10 cellular contexts compared by ENCODE assay signal in genomic region chr1:115184260-115184950, GRCh38.
A peak's percentile ranks its signal among the peaks of the same experiment; 100 is the strongest.
DNase-seq lines count a peak whose midpoint lies in the region; TF ChIP-seq lines count a peak whose summit lies in the region.
"Had no signal": no experiment of that assay in that cellular context is flagged by ENCODE, and none has a peak within 500 bp of the region (broad histone marks: within the 10 kb centered on the region; RNA-seq: fewer than 3 reads in every experiment).

No MANE protein-coding gene starts in this region.

- H3K4me3 ChIP-seq in OCI-LY7 (ENCODE audit: low read depth, low read length, poor library complexity, severe bottlenecking) (no peak overlapping the region), endocrine pancreas (ENCODE audit: control insufficient read depth, insufficient read depth, low read length) (peak overlapping the region; percentile 41), smooth muscle cell (no peak overlapping the region)

- no peak overlapping the region for H3K9ac ChIP-seq in endocrine pancreas (ENCODE audit: control insufficient read depth, insufficient read depth, low read length)
- no peak overlapping the region for H3K9ac ChIP-seq in smooth muscle cell (ENCODE audit: low read depth)

- TF ChIP-seq CTCF in OCI-LY7 (conservative IDR thresholded peaks at IDR 0.05; ENCODE audit: low read length), result no peak
- TF ChIP-seq CTCF in smooth muscle cell (IDR thresholded peaks at IDR 0.05; ENCODE audit: borderline replicate concordance, insufficient read depth, poor library complexity, severe bottlenecking), result no peak
- no peak for TF ChIP-seq CTCF in GM10266 (IDR thresholded peaks at IDR 0.05; ENCODE audit: control insufficient read depth, insufficient read depth, low read depth, missing control alignments)

- H4K20me1 ChIP-seq in OCI-LY7 (ENCODE audit: insufficient read depth, low read length), result no peaks in the 10 kb centered on the region
- H4K20me1 ChIP-seq in smooth muscle cell (ENCODE audit: low read depth), result no peaks in the 10 kb centered on the region

- DNase-seq in NCI-H1417 (lab: John Stamatoyannopoulos, UW) (peak in 2 of 3 experiments; percentile 23 to 46), NCI-H1417 treated with DMSO at 0.1 percent for 48 hours (lab: John Stamatoyannopoulos, UW) (no peak), OCI-LY7 (ENCODE audit: low spot score) (no peak), smooth muscle cell (lab: John Stamatoyannopoulos, UW; ENCODE audit: unreplicated experiment) (no peak), NCI-H748 treated with DMSO at 0.1 percent for 48 hours (lab: John Stamatoyannopoulos, UW) (no peak), GM10266 (ENCODE audit: extremely low spot score) (no peak), head of caudate nucleus (no peak)
- DNase-seq: H7 had no signal

- CTCF ChIA-PET in OCI-LY7 (lab: Charles Lee; ENCODE audit: unreplicated experiment), result no interaction called here

- H3K27ac ChIP-seq in OCI-LY7 (ENCODE audit: low read depth, low read length, poor library complexity, severe bottlenecking) (no peak overlapping the region), smooth muscle cell (ENCODE audit: low read depth) (peak overlapping the region; percentile 33)
- H3K27ac ChIP-seq: neutrophil had no signal

- H3F3A ChIP-seq in smooth muscle cell (ENCODE audit: low read depth), result peaks cover 5% of the 10 kb centered on the region

- H3K36me3 ChIP-seq in OCI-LY7 (ENCODE audit: insufficient read depth, low read length), result no peaks in the 10 kb centered on the region
- no peaks in the 10 kb centered on the region for H3K36me3 ChIP-seq in endocrine pancreas (ENCODE audit: control insufficient read depth, insufficient read depth, low read length)
- H3K36me3 ChIP-seq in smooth muscle cell (ENCODE audit: low read depth), result no peaks in the 10 kb centered on the region
- H3K36me3 ChIP-seq: neutrophil had no signal

- WGBS in smooth muscle cell (ENCODE audit: low lambda C conversion rate), result 77% methylated on average over 5 of the region's 5 CpGs

- POLR2A ChIA-PET in OCI-LY7 (lab: Charles Lee), result no interaction called here

- H3K4me1 ChIP-seq in OCI-LY7 (ENCODE audit: insufficient read depth, low read length, poor library complexity, severe bottlenecking) (no peaks in the 10 kb centered on the region), endocrine pancreas (ENCODE audit: control insufficient read depth, insufficient read depth, low read length) (no peaks in the 10 kb centered on the region), smooth muscle cell (ENCODE audit: low read depth) (no peaks in the 10 kb centered on the region)

- H3K27me3 ChIP-seq in endocrine pancreas (ENCODE audit: control insufficient read depth, insufficient read depth, low read length), result no peaks in the 10 kb centered on the region
- H3K27me3 ChIP-seq in smooth muscle cell (ENCODE audit: low read depth), result no peaks in the 10 kb centered on the region
- H3K27me3 ChIP-seq: neutrophil had no signal

- intact Hi-C loops in OCI-LY7 (cut with micrococcal nuclease; ENCODE audit: unreplicated experiment) (no loop called here), head of caudate nucleus (cut with DNase I) (no loop called here)

- H3K9me3 ChIP-seq in OCI-LY7 (ENCODE audit: low read length) (no peaks in the 10 kb centered on the region), endocrine pancreas (ENCODE audit: control insufficient read depth, low read length) (no peaks in the 10 kb centered on the region), smooth muscle cell (replicated peaks; ENCODE audit: low read depth) (no peaks in the 10 kb centered on the region)
- H3K9me3 ChIP-seq: neutrophil had no signal

- H3K79me2 ChIP-seq in OCI-LY7 (ENCODE audit: insufficient read depth, low read depth, low read length) (no peaks in the 10 kb centered on the region), smooth muscle cell (ENCODE audit: low read depth) (no peaks in the 10 kb centered on the region)

- H2AFZ ChIP-seq in OCI-LY7 (ENCODE audit: low read length), result peak overlapping the region; percentile 61; the same call in 1 of the 2 replicates
- H2AFZ ChIP-seq in smooth muscle cell (ENCODE audit: low read depth), result no peak overlapping the region

- no peaks in the 10 kb centered on the region for H3K9me2 ChIP-seq in OCI-LY7 (ENCODE audit: insufficient read depth, low read length)

- H3K4me2 ChIP-seq in OCI-LY7 (ENCODE audit: low read length) (peak overlapping the region; percentile 40; the same call in 1 of the 2 replicates), smooth muscle cell (no peak overlapping the region)

- BruUV-seq in OCI-LY7 (replicated peaks; lab: Mats Ljungman, UMichigan), result no TSS peak

Comparison
In these comparisons a context has a peak if more than half of its experiments do, and no peak if none do; other contexts are left out.
1. DNase-seq: peak in NCI-H1417 (2 of 3); none in NCI-H1417 treated with DMSO at 0.1 percent for 48 hours (single experiment), OCI-LY7 (single experiment), smooth muscle cell (single experiment), NCI-H748 treated with DMSO at 0.1 percent for 48 hours (single experiment), GM10266 (single experiment) and head of caudate nucleus (0 of 42).